ENCODE assay signal across 26 cellular contexts in genomic region chr16:61413026-61413425, GRCh38.
"Had no signal": no experiment of that assay in that cellular context is flagged by ENCODE, and none has a peak within 500 bp of the region (broad histone marks: within the 10 kb centered on the region; RNA-seq: fewer than 3 reads in every experiment).

No MANE protein-coding gene starts in this region.

- DNase-seq: activated CD4-positive, alpha-beta memory T cell treated with anti-CD3 and anti-CD28 coated beads for 36 hours; activated CD4-positive, alpha-beta T cell treated with anti-CD3 and anti-CD28 coated beads, Interleukin-2, amount 10 ng/mL, durations not matched to agents 7 days and 5 days; activated CD4-positive, CD25-positive, alpha-beta regulatory T cell; activated CD8-positive, alpha-beta memory T cell treated with anti-CD3 and anti-CD28 coated beads for 24 hours; activated effector memory CD4-positive, alpha-beta T cell treated with anti-CD3 and anti-CD28 coated beads, Interleukin-2, amount 50 U/mL, for 16 hours; activated naive CD4-positive, alpha-beta T cell treated with Interleukin-2 at 50 U/mL for 16 hours; activated naive CD8-positive, alpha-beta T cell treated with anti-CD3 and anti-CD28 coated beads for 36 hours; activated T-cell treated with anti-CD3 and anti-CD28 coated beads, Interleukin-2, amount 50 U/mL, for 4 hours; brain microvascular endothelial cell; Kasumi-1; KBM-7; NCI-H1092; NCI-H1417; NCI-H1930; NCI-H2171 treated with DMSO at 0.1 percent for 48 hours; NCI-H226; NCI-H526; NCI-H774; NK-92 treated with Interleukin-12 subunit alpha and Interleukin-12 subunit beta, amount 100 ng/mL, for 24 hours; OCI-M1; Peyer's patch; Right ventricle myocardium superior; SJCRH30; SW 1271; T-helper 9 cell had no signal

- ATAC-seq: activated T-cell treated with anti-CD3 and anti-CD28 coated beads, Interleukin-2, amount 50 U/mL, for 4 hours; SK-N-SH treated with all-trans-retinoic acid at 6 μM for 48 hours had no signal
